Comparison of ENCODE assay signal across 13 cellular contexts in genomic region chr7:48390381-48391327, GRCh38.
A peak's percentile ranks its signal among the peaks of the same experiment; 100 is the strongest.
DNase-seq lines count a peak whose midpoint lies in the region; ATAC-seq and TF ChIP-seq lines count a peak whose summit lies in the region.
"Had no signal": no experiment of that assay in that cellular context is flagged by ENCODE, and none has a peak within 500 bp of the region (broad histone marks: within the 10 kb centered on the region; RNA-seq: fewer than 3 reads in every experiment).

No MANE protein-coding gene starts in this region.

- H3K4me1 Mint-ChIP-seq in immature natural killer cell = peaks cover 20 to 30% of the 10 kb centered on the region in 2 donors
- H3K4me1 Mint-ChIP-seq: stimulated activated effector memory CD8-positive, alpha-beta T cell treated with anti-CD3 and anti-CD28 coated beads, Interleukin-12 subunit alpha, Interleukin-12 subunit beta, amount 100 ng/mL, for 72 hours had no signal

- CTCF ChIA-PET in HEK293T (lab: Yijun Ruan, JAX) = no interaction called here

- peak overlapping the region in 2 of 6 donors; percentile 3 to 75 for H3K27ac Mint-ChIP-seq in immature natural killer cell
- H3K27ac Mint-ChIP-seq: stimulated activated effector memory CD8-positive, alpha-beta T cell treated with anti-CD3 and anti-CD28 coated beads, Interleukin-12 subunit alpha, Interleukin-12 subunit beta, amount 100 ng/mL, for 72 hours had no signal

- POLR2A ChIA-PET in HEK293T (lab: Yijun Ruan, JAX) = no interaction called here

- no peak for TF ChIP-seq CTCF in RWPE2 (IDR thresholded peaks at IDR 0.05; ENCODE audit: poor library complexity, severe bottlenecking)

- H3K36me3 Mint-ChIP-seq in immature natural killer cell = no peaks in the 10 kb centered on the region
- H3K36me3 Mint-ChIP-seq: stimulated activated effector memory CD8-positive, alpha-beta T cell treated with anti-CD3 and anti-CD28 coated beads, Interleukin-12 subunit alpha, Interleukin-12 subunit beta, amount 100 ng/mL, for 72 hours had no signal

- peaks cover 0 to 7% (median 3%) of the 10 kb centered on the region in 3 donors for H3K27me3 Mint-ChIP-seq in immature natural killer cell (ENCODE audit: low read depth in 3 of 3)

- peak; percentile 40 for ATAC-seq in HG03432 (IDR thresholded peaks at IDR 0.05; ENCODE audit: unreplicated experiment)
- 0 out of 3 replicates have a peak, but pooled peaks have one; percentile 20 for ATAC-seq in RWPE2 (ENCODE audit: low read depth)
- ATAC-seq in HG02840 (IDR thresholded peaks at IDR 0.05; ENCODE audit: low FRiP score, unreplicated experiment) = no peak
- ATAC-seq in HG03460 (IDR thresholded peaks at IDR 0.05; ENCODE audit: unreplicated experiment) = no peak
- ATAC-seq: stimulated activated effector memory CD8-positive, alpha-beta T cell treated with anti-CD3 and anti-CD28 coated beads, Interleukin-12 subunit alpha, Interleukin-12 subunit beta, amount 100 ng/mL, for 72 hours had no signal

- no peaks in the 10 kb centered on the region for H3K36me3 ChIP-seq in RWPE2 (ENCODE audit: low read depth)

- H3K4me3 Mint-ChIP-seq in immature natural killer cell = peak overlapping the region in 4 of 5 donors; percentile 34 to 42 (median 40)
- H3K4me3 Mint-ChIP-seq: stimulated activated effector memory CD8-positive, alpha-beta T cell treated with anti-CD3 and anti-CD28 coated beads, Interleukin-12 subunit alpha, Interleukin-12 subunit beta, amount 100 ng/mL, for 72 hours had no signal

- no peaks in the 10 kb centered on the region for H3K9me3 ChIP-seq in RWPE2 (ENCODE audit: severe bottlenecking)

- peaks cover 15% of the 10 kb centered on the region for H3K4me1 ChIP-seq in RWPE2 (ENCODE audit: insufficient read depth, poor library complexity, severe bottlenecking)
- H3K4me1 ChIP-seq: parathyroid adenoma had no signal

- H3K27ac ChIP-seq in RWPE2 (ENCODE audit: poor library complexity, severe bottlenecking) = peak overlapping the region; percentile 39
- H3K27ac ChIP-seq: parathyroid adenoma had no signal

- H3K27me3 ChIP-seq in RWPE2 (ENCODE audit: insufficient read depth, poor library complexity, severe bottlenecking) = no peaks in the 10 kb centered on the region

- TF ChIP-seq POLR2A in erythroblast (IDR thresholded peaks at IDR 0.05; ENCODE audit: low read length) = no peak

- peak; percentile 30 for DNase-seq in COLO668 (lab: John Stamatoyannopoulos, UW; ENCODE audit: unreplicated experiment)
- no peak for DNase-seq in RWPE2 (ENCODE audit: low spot score)
- no peak for DNase-seq in immature natural killer cell
- no peak for DNase-seq in erythroblast (lab: John Stamatoyannopoulos, UW)
- no peak for DNase-seq in HEK293T (ENCODE audit: extremely low spot score)
- DNase-seq: glutamatergic neuron; NCI-H2029 treated with DMSO at 0.1 percent for 48 hours; stimulated activated CD4-positive, alpha-beta T cell treated with anti-CD3 and anti-CD28 coated beads, Interleukin-1b, Interleukin-23, amount 100 ng/mL, for 48 hours had no signal

- peaks cover 0 to 5% (median under 1%) of the 10 kb centered on the region in 6 donors for H3K9me3 Mint-ChIP-seq in immature natural killer cell

- H3K4me3 ChIP-seq in RWPE2 (ENCODE audit: severe bottlenecking) = no peak overlapping the region

TF ChIP-seq in HEK293T, 16 proteins besides CTCF, POLR2A, EP300 and RAD21:
- TF ChIP-seq FOXA1 (IDR thresholded peaks at IDR 0.05) (no peak), LEF1 (IDR thresholded peaks at IDR 0.05; ENCODE audit: borderline replicate concordance) (no peak), ARNT (IDR thresholded peaks at IDR 0.05) (no peak), BHLHE40 (IDR thresholded peaks at IDR 0.05; ENCODE audit: borderline replicate concordance) (no peak), FOXK2 (IDR thresholded peaks at IDR 0.05) (no peak), HDGF (IDR thresholded peaks at IDR 0.05; ENCODE audit: borderline replicate concordance) (no peak), TARDBP (IDR thresholded peaks at IDR 0.05) (no peak), PKNOX1 (IDR thresholded peaks at IDR 0.05) (no peak), L3MBTL2 (conservative IDR thresholded peaks at IDR 0.05) (no peak), CTBP1 (IDR thresholded peaks at IDR 0.05; ENCODE audit: borderline replicate concordance) (no peak), SUZ12 (IDR thresholded peaks at IDR 0.05) (no peak), NFRKB (IDR thresholded peaks at IDR 0.05) (no peak), SP1 (IDR thresholded peaks at IDR 0.05) (no peak), ZNF384 (IDR thresholded peaks at IDR 0.05) (no peak), FOXM1 (IDR thresholded peaks at IDR 0.05; ENCODE audit: borderline replicate concordance) (no peak), ELF4 (IDR thresholded peaks at IDR 0.05) (no peak)

Comparison
In these comparisons a context has a peak if more than half of its experiments do, and no peak if none do; other contexts are left out.
1. ATAC-seq: peak in HG03432 (single experiment) and RWPE2 (single experiment); none in HG02840 (single experiment) and HG03460 (single experiment).